In genomic region chr5:143585970-143586369, GRCh38 we compare ENCODE assay signal across 14 cellular contexts.
DNase-seq lines count a peak whose midpoint lies in the region; ATAC-seq and FAIRE-seq lines count a peak whose summit lies in the region.
"Had no signal": no experiment of that assay in that cellular context is flagged by ENCODE, and none has a peak within 500 bp of the region (broad histone marks: within the 10 kb centered on the region; RNA-seq: fewer than 3 reads in every experiment).

No MANE protein-coding gene starts in this region.

- H3K27me3 Mint-ChIP-seq in activated T-cell treated with anti-CD3 and anti-CD28 coated beads, Interleukin-2, amount 50 U/mL, for 4 hours (ENCODE audit: low read depth), result no peaks in the 10 kb centered on the region
- H3K27me3 Mint-ChIP-seq in stimulated activated naive CD8-positive, alpha-beta T cell treated with anti-CD3 and anti-CD28 coated beads, Interleukin-15, amount 100 ng/mL, for 72 hours, result peaks cover 12% of the 10 kb centered on the region

- peak; percentile 23 for FAIRE-seq in RCC 7860 (lab: Jason Lieb, UNC)
- FAIRE-seq in HTR-8/SVneo (lab: Jason Lieb, UNC), result no peak
- FAIRE-seq: astrocyte, D721Med had no signal

- no peaks in the 10 kb centered on the region for H3K9me3 Mint-ChIP-seq in activated T-cell treated with anti-CD3 and anti-CD28 coated beads, Interleukin-2, amount 50 U/mL, for 4 hours
- H3K9me3 Mint-ChIP-seq in stimulated activated naive CD8-positive, alpha-beta T cell treated with anti-CD3 and anti-CD28 coated beads, Interleukin-15, amount 100 ng/mL, for 72 hours, result no peaks in the 10 kb centered on the region

- no peak overlapping the region for H3K4me3 Mint-ChIP-seq in activated T-cell treated with anti-CD3 and anti-CD28 coated beads, Interleukin-2, amount 50 U/mL, for 4 hours
- no peak overlapping the region for H3K4me3 Mint-ChIP-seq in stimulated activated naive CD8-positive, alpha-beta T cell treated with anti-CD3 and anti-CD28 coated beads, Interleukin-15, amount 100 ng/mL, for 72 hours

- H3K27ac Mint-ChIP-seq in stimulated activated naive CD8-positive, alpha-beta T cell treated with anti-CD3 and anti-CD28 coated beads, Interleukin-15, amount 100 ng/mL, for 72 hours, result peak overlapping the region; percentile 53 to 79

- H3K4me1 Mint-ChIP-seq in activated T-cell treated with anti-CD3 and anti-CD28 coated beads, Interleukin-2, amount 50 U/mL, for 4 hours (ENCODE audit: low read depth), result peaks cover 46% of the 10 kb centered on the region
- H3K4me1 Mint-ChIP-seq in stimulated activated naive CD8-positive, alpha-beta T cell treated with anti-CD3 and anti-CD28 coated beads, Interleukin-15, amount 100 ng/mL, for 72 hours, result peaks cover 57% of the 10 kb centered on the region

- DNase-seq in activated T-cell treated with anti-CD3 and anti-CD28 coated beads, Interleukin-2, amount 50 U/mL, for 4 hours, result no peak
- DNase-seq in activated T-cell treated with anti-CD3 and anti-CD28 coated beads for 4 hours, result no peak
- peak; percentile 32 for DNase-seq in RCC 7860 (ENCODE audit: low spot score)
- no peak for DNase-seq in stimulated activated naive CD8-positive, alpha-beta T cell treated with anti-CD3 and anti-CD28 coated beads, Interleukin-15, amount 100 ng/mL, for 72 hours
- no peak for DNase-seq in iPS-NIHi11 (ENCODE audit: low spot score)
- no peak for DNase-seq in HTR-8/SVneo (ENCODE audit: insufficient read length, low spot score)
- no peak for DNase-seq in stimulated activated CD4-positive, alpha-beta T cell treated with anti-CD3 and anti-CD28 coated beads, Interleukin-15, amount 100 ng/mL, for 24 hours
- DNase-seq: activated CD4-positive, alpha-beta T cell treated with anti-CD3 and anti-CD28 coated beads for 1 hour; mucosa of descending colon; NCI-H2081 treated with DMSO at 0.1 percent for 48 hours had no signal

- H3K36me3 Mint-ChIP-seq in activated T-cell treated with anti-CD3 and anti-CD28 coated beads, Interleukin-2, amount 50 U/mL, for 4 hours (ENCODE audit: insufficient read depth), result no peaks in the 10 kb centered on the region

- peak; percentile 32 to 41 for ATAC-seq in activated T-cell treated with anti-CD3 and anti-CD28 coated beads, Interleukin-2, amount 50 U/mL, for 4 hours
- ATAC-seq in esophagus mucosa, result peak; percentile 44
- peak; percentile 70 for ATAC-seq in stimulated activated naive CD8-positive, alpha-beta T cell treated with anti-CD3 and anti-CD28 coated beads, Interleukin-15, amount 100 ng/mL, for 72 hours
- ATAC-seq: HCT116, mucosa of descending colon had no signal
